In genomic region chr11:102430158-102430836, GRCh38 we compare ENCODE assay signal across 8 cellular contexts. TPM values are rescaled to one million over a fixed set of nuclear protein-coding genes. Genes with fewer than 3 reads are reported as not detected.
DNase-seq lines count a peak whose midpoint lies in the region; ATAC-seq and TF ChIP-seq lines count a peak whose summit lies in the region.

No MANE protein-coding gene starts in this region.

- CTCF ChIA-PET in HEK293T (lab: Yijun Ruan, JAX) = no interaction called here

- peak overlapping the region; percentile 20 for H3K4me3 Mint-ChIP-seq in activated naive CD8-positive, alpha-beta T cell treated with anti-CD3 and anti-CD28 coated beads, Interleukin-2, amount 10 ng/mL, durations not matched to agents 7 days and 5 days

- H3K4me1 Mint-ChIP-seq in activated naive CD8-positive, alpha-beta T cell treated with anti-CD3 and anti-CD28 coated beads, Interleukin-2, amount 10 ng/mL, durations not matched to agents 7 days and 5 days = peaks cover 49% of the 10 kb centered on the region

- H3K9me3 Mint-ChIP-seq in activated naive CD8-positive, alpha-beta T cell treated with anti-CD3 and anti-CD28 coated beads, Interleukin-2, amount 10 ng/mL, durations not matched to agents 7 days and 5 days = peaks cover 15% of the 10 kb centered on the region

- H3K36me3 Mint-ChIP-seq in activated naive CD8-positive, alpha-beta T cell treated with anti-CD3 and anti-CD28 coated beads, Interleukin-2, amount 10 ng/mL, durations not matched to agents 7 days and 5 days = peaks cover 73% of the 10 kb centered on the region

- no peak overlapping the region for H3K4me3 ChIP-seq in uterus

- H3K36me3 ChIP-seq in uterus = no peaks in the 10 kb centered on the region

- peak overlapping the region; percentile 64 for H3K27ac Mint-ChIP-seq in activated naive CD8-positive, alpha-beta T cell treated with anti-CD3 and anti-CD28 coated beads, Interleukin-2, amount 10 ng/mL, durations not matched to agents 7 days and 5 days

- H3K9me3 ChIP-seq in uterus = no peaks in the 10 kb centered on the region

- H3K4me1 ChIP-seq in uterus = peaks cover 0 to 4% of the 10 kb centered on the region in 2 donors

- intact Hi-C loops in uterus (cut with DNase I; ENCODE audit: low total_unique reads) = no loop called here

- no peaks in the 10 kb centered on the region for H3K27me3 Mint-ChIP-seq in activated naive CD8-positive, alpha-beta T cell treated with anti-CD3 and anti-CD28 coated beads, Interleukin-2, amount 10 ng/mL, durations not matched to agents 7 days and 5 days

- DNase-seq in GF-D8 (lab: John Stamatoyannopoulos, UW) (peak; percentile 54), uterus (no peak), HEK293T (ENCODE audit: extremely low spot score) (no peak), RKO (ENCODE audit: low spot score) (no peak)
- DNase-seq in activated naive CD8-positive, alpha-beta T cell treated with anti-CD3 and anti-CD28 coated beads, Interleukin-2, amount 10 ng/mL, durations not matched to agents 7 days and 5 days = no peak
- DNase-seq in NK-92 treated with Interleukin-12 subunit alpha and Interleukin-12 subunit beta, amount 100 ng/mL, for 24 hours (lab: John Stamatoyannopoulos, UW) = no peak

- POLR2A ChIA-PET in activated naive CD8-positive, alpha-beta T cell treated with anti-CD3 and anti-CD28 coated beads, Interleukin-2, amount 10 ng/mL, durations not matched to agents 7 days and 5 days (lab: Charles Lee) = interaction anchor here (1.2 to 1.9 kb wide), 2 partner anchors 19 to 22 kb away, joined by 4 to 7 read pairs; no protein-coding TSS in a partner anchor
- POLR2A ChIA-PET in HEK293T (lab: Yijun Ruan, JAX) = no interaction called here

- no peaks in the 10 kb centered on the region for H3K27me3 ChIP-seq in uterus

- ATAC-seq in GM19438 (IDR thresholded peaks at IDR 0.05; ENCODE audit: low read depth, unreplicated experiment) = peak; percentile 90
- peak; percentile 88 for ATAC-seq in HG03354 (IDR thresholded peaks at IDR 0.05; ENCODE audit: poor library complexity, severe bottlenecking, unreplicated experiment)
- peak; percentile 44 for ATAC-seq in activated naive CD8-positive, alpha-beta T cell treated with anti-CD3 and anti-CD28 coated beads, Interleukin-2, amount 10 ng/mL, durations not matched to agents 7 days and 5 days (ENCODE audit: low read depth)

- H3K27ac ChIP-seq in uterus = peak overlapping the region; percentile 1 to 58

- no peak for TF ChIP-seq POLR2A in uterus (IDR thresholded peaks at IDR 0.05)

- no peak for TF ChIP-seq CTCF in uterus (IDR thresholded peaks at IDR 0.05)

TF ChIP-seq in HEK293T, 16 proteins besides CTCF, POLR2A, EP300 and RAD21:
- TF ChIP-seq BHLHE40 (IDR thresholded peaks at IDR 0.05; ENCODE audit: borderline replicate concordance) (no peak), FOXK2 (IDR thresholded peaks at IDR 0.05) (no peak), L3MBTL2 (conservative IDR thresholded peaks at IDR 0.05) (no peak), FOXM1 (IDR thresholded peaks at IDR 0.05; ENCODE audit: borderline replicate concordance) (no peak), LEF1 (IDR thresholded peaks at IDR 0.05; ENCODE audit: borderline replicate concordance) (no peak), HDGF (IDR thresholded peaks at IDR 0.05; ENCODE audit: borderline replicate concordance) (no peak), PKNOX1 (IDR thresholded peaks at IDR 0.05) (no peak), ELF4 (IDR thresholded peaks at IDR 0.05) (no peak), SUZ12 (IDR thresholded peaks at IDR 0.05) (no peak), ARNT (IDR thresholded peaks at IDR 0.05) (no peak)

RNA-seq across cellular contexts. Expression of gene TMEM123, which starts 22.3 kb away (rescaled TPM):
- total RNA-seq in activated naive CD8-positive, alpha-beta T cell treated with anti-CD3 and anti-CD28 coated beads, Interleukin-2, amount 10 ng/mL, durations not matched to agents 7 days and 5 days = 100 to 1,000 TPM; 490 to 493 TPM
- total RNA-seq in uterus = 100 to 1,000 TPM; 187 to 522 (median 260) TPM
